3 cellular contexts compared by ENCODE assay signal in the genomic region with DNA sequence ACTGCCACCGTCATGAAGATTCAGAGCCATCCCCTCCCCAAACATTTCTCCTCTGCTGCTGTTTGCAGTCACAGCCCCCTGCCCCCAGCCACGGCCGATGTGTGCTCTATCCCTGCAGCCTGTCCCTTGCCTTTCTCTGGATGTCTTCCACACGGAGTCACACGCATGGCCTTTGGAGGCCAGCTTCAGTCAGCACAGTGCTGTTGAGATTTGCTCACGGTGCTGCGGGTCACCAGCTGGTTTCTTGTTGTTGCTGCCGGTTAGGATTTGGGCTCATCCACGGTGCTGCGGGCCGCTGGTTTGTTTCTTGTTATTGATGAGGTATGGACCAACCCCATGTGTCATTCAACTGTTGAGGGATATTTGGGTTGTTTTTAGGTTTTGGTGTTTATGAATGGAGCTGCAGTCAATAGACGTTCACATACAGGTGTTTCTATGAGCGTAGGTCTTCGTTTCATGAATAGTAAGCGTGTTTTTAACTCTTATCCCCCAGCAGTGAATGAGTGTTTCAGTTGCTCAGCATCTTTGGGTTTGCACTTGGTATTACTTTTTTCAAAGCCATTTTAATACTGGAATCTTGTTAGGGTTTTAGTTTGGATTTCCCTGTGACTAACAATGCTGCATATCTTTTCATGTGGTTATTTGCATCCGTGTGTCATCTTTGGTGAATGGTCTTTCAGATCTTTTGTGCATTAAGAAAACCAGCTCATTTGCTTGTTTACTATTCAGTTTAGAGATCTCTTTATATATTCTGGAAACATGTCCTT.
TF ChIP-seq lines count a peak whose summit lies in the region.

No MANE protein-coding gene starts in this region.

TF ChIP-seq in SK-N-SH, 30 proteins besides CTCF, POLR2A, EP300 and RAD21:
- TF ChIP-seq, protein P1, sequence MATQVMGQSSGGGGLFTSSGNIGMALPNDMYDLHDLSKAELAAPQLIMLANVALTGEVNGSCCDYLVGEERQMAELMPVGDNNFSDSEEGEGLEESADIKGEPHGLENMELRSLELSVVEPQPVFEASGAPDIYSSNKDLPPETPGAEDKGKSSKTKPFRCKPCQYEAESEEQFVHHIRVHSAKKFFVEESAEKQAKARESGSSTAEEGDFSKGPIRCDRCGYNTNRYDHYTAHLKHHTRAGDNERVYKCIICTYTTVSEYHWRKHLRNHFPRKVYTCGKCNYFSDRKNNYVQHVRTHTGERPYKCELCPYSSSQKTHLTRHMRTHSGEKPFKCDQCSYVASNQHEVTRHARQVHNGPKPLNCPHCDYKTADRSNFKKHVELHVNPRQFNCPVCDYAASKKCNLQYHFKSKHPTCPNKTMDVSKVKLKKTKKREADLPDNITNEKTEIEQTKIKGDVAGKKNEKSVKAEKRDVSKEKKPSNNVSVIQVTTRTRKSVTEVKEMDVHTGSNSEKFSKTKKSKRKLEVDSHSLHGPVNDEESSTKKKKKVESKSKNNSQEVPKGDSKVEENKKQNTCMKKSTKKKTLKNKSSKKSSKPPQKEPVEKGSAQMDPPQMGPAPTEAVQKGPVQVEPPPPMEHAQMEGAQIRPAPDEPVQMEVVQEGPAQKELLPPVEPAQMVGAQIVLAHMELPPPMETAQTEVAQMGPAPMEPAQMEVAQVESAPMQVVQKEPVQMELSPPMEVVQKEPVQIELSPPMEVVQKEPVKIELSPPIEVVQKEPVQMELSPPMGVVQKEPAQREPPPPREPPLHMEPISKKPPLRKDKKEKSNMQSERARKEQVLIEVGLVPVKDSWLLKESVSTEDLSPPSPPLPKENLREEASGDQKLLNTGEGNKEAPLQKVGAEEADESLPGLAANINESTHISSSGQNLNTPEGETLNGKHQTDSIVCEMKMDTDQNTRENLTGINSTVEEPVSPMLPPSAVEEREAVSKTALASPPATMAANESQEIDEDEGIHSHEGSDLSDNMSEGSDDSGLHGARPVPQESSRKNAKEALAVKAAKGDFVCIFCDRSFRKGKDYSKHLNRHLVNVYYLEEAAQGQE (IDR thresholded peaks at IDR 0.05; ENCODE audit: low read depth, low read length) = no peak
- no peak for TF ChIP-seq RCOR1 (IDR thresholded peaks at IDR 0.05; ENCODE audit: low read length)
- no peak for TF ChIP-seq JUND (IDR thresholded peaks at IDR 0.05)
- no peak for TF ChIP-seq GATA2 (CRISPR knock-in tag; IDR thresholded peaks at IDR 0.05)
- TF ChIP-seq, protein P2, sequence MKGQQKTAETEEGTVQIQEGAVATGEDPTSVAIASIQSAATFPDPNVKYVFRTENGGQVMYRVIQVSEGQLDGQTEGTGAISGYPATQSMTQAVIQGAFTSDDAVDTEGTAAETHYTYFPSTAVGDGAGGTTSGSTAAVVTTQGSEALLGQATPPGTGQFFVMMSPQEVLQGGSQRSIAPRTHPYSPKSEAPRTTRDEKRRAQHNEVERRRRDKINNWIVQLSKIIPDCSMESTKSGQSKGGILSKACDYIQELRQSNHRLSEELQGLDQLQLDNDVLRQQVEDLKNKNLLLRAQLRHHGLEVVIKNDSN (IDR thresholded peaks at IDR 0.05; ENCODE audit: borderline replicate concordance, low read depth) = no peak
TF ChIP-seq in SK-N-SH: peak in this region for 0.

TF ChIP-seq in SK-N-SH treated with all-trans-retinoic acid at 6 μM for 48 hours, 23 proteins besides CTCF, POLR2A, EP300 and RAD21:
- no peak for TF ChIP-seq GLIS3 (CRISPR knock-in tag; IDR thresholded peaks at IDR 0.05)
- no peak for TF ChIP-seq OSR1 (CRISPR knock-in tag; IDR thresholded peaks at IDR 0.05)
- TF ChIP-seq BACH2 (CRISPR knock-in tag; IDR thresholded peaks at IDR 0.05; ENCODE audit: borderline replicate concordance) = no peak
TF ChIP-seq in SK-N-SH treated with all-trans-retinoic acid at 6 μM for 48 hours: peak in this region for 0.

TF ChIP-seq in GM12878, 131 proteins besides CTCF, POLR2A, EP300 and RAD21:
- TF ChIP-seq BMI1 (IDR thresholded peaks at IDR 0.05; ENCODE audit: borderline replicate concordance) (no peak), ETV6 (conservative IDR thresholded peaks at IDR 0.05 in 1 of 2, IDR thresholded peaks at IDR 0.05 in 1 of 2; ENCODE audit: borderline replicate concordance in 1 of 2, low read depth in 1 of 2) (no peak), NFYA (IDR thresholded peaks at IDR 0.05; ENCODE audit: borderline replicate concordance, low read depth, low read length) (no peak), CHD1 (IDR thresholded peaks at IDR 0.05; ENCODE audit: low read depth, low read length) (no peak), MTA2 (IDR thresholded peaks at IDR 0.05; ENCODE audit: low read depth) (no peak), ZSCAN29 (IDR thresholded peaks at IDR 0.05) (no peak), SMAD5 (IDR thresholded peaks at IDR 0.05; ENCODE audit: low read depth) (no peak), JUNB (IDR thresholded peaks at IDR 0.05) (peak; percentile 22; the same call in 1 of the 2 replicates), ASH2L (IDR thresholded peaks at IDR 0.05; ENCODE audit: borderline replicate concordance, low read depth) (no peak), ZNF622 (IDR thresholded peaks at IDR 0.05) (no peak), BCL11A (IDR thresholded peaks at IDR 0.05; ENCODE audit: low read depth, low read length) (0 out of 2 replicates have a peak, but pooled peaks have one; percentile 23), CBX3 (IDR thresholded peaks at IDR 0.05; ENCODE audit: borderline replicate concordance, low read depth) (no peak), ZNF384 (IDR thresholded peaks at IDR 0.05; ENCODE audit: borderline replicate concordance, low read depth, low read length) (no peak), HDGF (IDR thresholded peaks at IDR 0.05) (no peak), POLR2AphosphoS5 (IDR thresholded peaks at IDR 0.05; ENCODE audit: low read length) (peak; percentile 15; the same call in 1 of the 2 replicates)
- TF ChIP-seq, protein P3, sequence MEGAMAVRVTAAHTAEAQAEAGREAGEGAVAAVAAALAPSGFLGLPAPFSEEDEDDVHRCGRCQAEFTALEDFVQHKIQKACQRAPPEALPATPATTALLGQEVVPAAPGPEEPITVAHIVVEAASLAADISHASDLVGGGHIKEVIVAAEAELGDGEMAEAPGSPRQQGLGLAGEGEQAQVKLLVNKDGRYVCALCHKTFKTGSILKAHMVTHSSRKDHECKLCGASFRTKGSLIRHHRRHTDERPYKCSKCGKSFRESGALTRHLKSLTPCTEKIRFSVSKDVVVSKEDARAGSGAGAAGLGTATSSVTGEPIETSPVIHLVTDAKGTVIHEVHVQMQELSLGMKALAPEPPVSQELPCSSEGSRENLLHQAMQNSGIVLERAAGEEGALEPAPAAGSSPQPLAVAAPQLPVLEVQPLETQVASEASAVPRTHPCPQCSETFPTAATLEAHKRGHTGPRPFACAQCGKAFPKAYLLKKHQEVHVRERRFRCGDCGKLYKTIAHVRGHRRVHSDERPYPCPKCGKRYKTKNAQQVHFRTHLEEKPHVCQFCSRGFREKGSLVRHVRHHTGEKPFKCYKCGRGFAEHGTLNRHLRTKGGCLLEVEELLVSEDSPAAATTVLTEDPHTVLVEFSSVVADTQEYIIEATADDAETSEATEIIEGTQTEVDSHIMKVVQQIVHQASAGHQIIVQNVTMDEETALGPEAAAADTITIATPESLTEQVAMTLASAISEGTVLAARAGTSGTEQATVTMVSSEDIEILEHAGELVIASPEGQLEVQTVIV (IDR thresholded peaks at IDR 0.05; ENCODE audit: borderline replicate concordance, partially characterized antibody) = no peak
- TF ChIP-seq, protein P4, sequence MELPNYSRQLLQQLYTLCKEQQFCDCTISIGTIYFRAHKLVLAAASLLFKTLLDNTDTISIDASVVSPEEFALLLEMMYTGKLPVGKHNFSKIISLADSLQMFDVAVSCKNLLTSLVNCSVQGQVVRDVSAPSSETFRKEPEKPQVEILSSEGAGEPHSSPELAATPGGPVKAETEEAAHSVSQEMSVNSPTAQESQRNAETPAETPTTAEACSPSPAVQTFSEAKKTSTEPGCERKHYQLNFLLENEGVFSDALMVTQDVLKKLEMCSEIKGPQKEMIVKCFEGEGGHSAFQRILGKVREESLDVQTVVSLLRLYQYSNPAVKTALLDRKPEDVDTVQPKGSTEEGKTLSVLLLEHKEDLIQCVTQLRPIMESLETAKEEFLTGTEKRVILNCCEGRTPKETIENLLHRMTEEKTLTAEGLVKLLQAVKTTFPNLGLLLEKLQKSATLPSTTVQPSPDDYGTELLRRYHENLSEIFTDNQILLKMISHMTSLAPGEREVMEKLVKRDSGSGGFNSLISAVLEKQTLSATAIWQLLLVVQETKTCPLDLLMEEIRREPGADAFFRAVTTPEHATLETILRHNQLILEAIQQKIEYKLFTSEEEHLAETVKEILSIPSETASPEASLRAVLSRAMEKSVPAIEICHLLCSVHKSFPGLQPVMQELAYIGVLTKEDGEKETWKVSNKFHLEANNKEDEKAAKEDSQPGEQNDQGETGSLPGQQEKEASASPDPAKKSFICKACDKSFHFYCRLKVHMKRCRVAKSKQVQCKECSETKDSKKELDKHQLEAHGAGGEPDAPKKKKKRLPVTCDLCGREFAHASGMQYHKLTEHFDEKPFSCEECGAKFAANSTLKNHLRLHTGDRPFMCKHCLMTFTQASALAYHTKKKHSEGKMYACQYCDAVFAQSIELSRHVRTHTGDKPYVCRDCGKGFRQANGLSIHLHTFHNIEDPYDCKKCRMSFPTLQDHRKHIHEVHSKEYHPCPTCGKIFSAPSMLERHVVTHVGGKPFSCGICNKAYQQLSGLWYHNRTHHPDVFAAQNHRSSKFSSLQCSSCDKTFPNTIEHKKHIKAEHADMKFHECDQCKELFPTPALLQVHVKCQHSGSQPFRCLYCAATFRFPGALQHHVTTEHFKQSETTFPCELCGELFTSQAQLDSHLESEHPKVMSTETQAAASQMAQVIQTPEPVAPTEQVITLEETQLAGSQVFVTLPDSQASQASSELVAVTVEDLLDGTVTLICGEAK (IDR thresholded peaks at IDR 0.05; ENCODE audit: borderline replicate concordance) = no peak
TF ChIP-seq in GM12878: peak in this region for 3.
